ENCODE assay signal across 8 cellular contexts in genomic region chr1:29237906-29238600, GRCh38. TPM values are rescaled to one million over a fixed set of nuclear protein-coding genes. Genes with fewer than 3 reads are reported as not detected.
A peak's percentile ranks its signal among the peaks of the same experiment; 100 is the strongest.
DNase-seq lines count a peak whose midpoint lies in the region; ATAC-seq and TF ChIP-seq lines count a peak whose summit lies in the region.

No MANE protein-coding gene starts in this region.

- H3K4me1 ChIP-seq in mucosa of rectum (ENCODE audit: control insufficient read depth in 2 of 2, insufficient read depth in 2 of 2, low read length in 2 of 2) (peaks cover 9 to 16% of the 10 kb centered on the region in 2 donors), aorta (ENCODE audit: control insufficient read depth in 1 of 2, insufficient read depth in 2 of 2, low read length in 2 of 2) (no peaks in the 10 kb centered on the region)

- POLR2A ChIA-PET in GM10248 (lab: Yijun Ruan, JAX): no interaction called here

- H3K9me3 ChIP-seq in mucosa of rectum (ENCODE audit: control insufficient read depth in 2 of 2, low read length in 2 of 2) (no peaks in the 10 kb centered on the region), aorta (ENCODE audit: control insufficient read depth, low read length) (no peaks in the 10 kb centered on the region)

- peak overlapping the region; percentile 91 for H3K4me3 Mint-ChIP-seq in endothelial cell (ENCODE audit: unreplicated experiment)

- H3K27me3 ChIP-seq in mucosa of rectum (ENCODE audit: control insufficient read depth in 2 of 2, insufficient read depth in 2 of 2, low read length in 2 of 2) (peaks cover 26 to 29% of the 10 kb centered on the region in 2 donors), aorta (ENCODE audit: control insufficient read depth in 1 of 2, insufficient read depth in 2 of 2, low read length in 1 of 2) (no peaks in the 10 kb centered on the region)

- TF ChIP-seq CTCF in GM10248 (IDR thresholded peaks at IDR 0.05; ENCODE audit: control extremely low read depth, extremely low read depth, low read depth, missing control alignments) (no peak), endothelial cell (IDR thresholded peaks at IDR 0.05; ENCODE audit: unreplicated experiment) (no peak)

- H3K36me3 Mint-ChIP-seq in endothelial cell (ENCODE audit: low read depth, unreplicated experiment): peaks cover 10% of the 10 kb centered on the region

- DNase-seq in GM10248 (ENCODE audit: extremely low spot score) (peak; percentile 38), RPMI7951 (ENCODE audit: low read depth) (peak; percentile 66), endothelial cell (ENCODE audit: low spot score) (peak; percentile 38), aorta (peak; percentile 59 to 86), foreskin melanocyte (no peak)

- no peaks in the 10 kb centered on the region for H3K36me3 ChIP-seq in mucosa of rectum (ENCODE audit: control insufficient read depth in 2 of 2, insufficient read depth in 2 of 2, low read length in 2 of 2)
- H3K36me3 ChIP-seq in aorta (ENCODE audit: control insufficient read depth in 1 of 2, insufficient read depth in 2 of 2, low read length in 1 of 2): no peaks in the 10 kb centered on the region

- WGBS in aorta, 2 donors: 3 to 4% methylated on average over 74 to 84 of the region's 84 CpGs

- ATAC-seq in aorta (ENCODE audit: low FRiP score) (peak; percentile 32), HG03135 (IDR thresholded peaks at IDR 0.05; ENCODE audit: unreplicated experiment) (no peak), GM18520 (IDR thresholded peaks at IDR 0.05; ENCODE audit: unreplicated experiment) (no peak)

- intact Hi-C loops in aorta (cut with DNase I): loop anchor here (2.0 to 10.0 kb wide), 11 partner anchors 217 to 1479 kb away; no protein-coding TSS in a partner anchor

- no peak overlapping the region for H3K9ac ChIP-seq in mucosa of rectum (ENCODE audit: low read depth in 1 of 2, low read length in 2 of 2)

- CTCF ChIA-PET in GM10248 (lab: Yijun Ruan, JAX): interaction anchor here (2.4 kb wide), 1 partner anchor 1142 kb away, joined by 6 read pairs; no protein-coding TSS in a partner anchor

- H3K27me3 Mint-ChIP-seq in endothelial cell (ENCODE audit: unreplicated experiment): peaks cover 31% of the 10 kb centered on the region

- no peak overlapping the region for H3K27ac ChIP-seq in mucosa of rectum (ENCODE audit: low read depth in 2 of 2, low read length in 2 of 2)
- peak overlapping the region in 1 of 2 donors; percentile 14 for H3K27ac ChIP-seq in aorta (ENCODE audit: low read depth in 1 of 2, low read length in 2 of 2)

- H3K4me3 ChIP-seq in mucosa of rectum (ENCODE audit: low read length in 2 of 2): peak overlapping the region; percentile 28 to 49
- H3K4me3 ChIP-seq in aorta (ENCODE audit: low read length in 2 of 2): peak overlapping the region; percentile 78 to 88

- no peaks in the 10 kb centered on the region for H3K9me3 Mint-ChIP-seq in endothelial cell (ENCODE audit: unreplicated experiment)

- H3K27ac Mint-ChIP-seq in endothelial cell (ENCODE audit: unreplicated experiment): no peak overlapping the region

- H3K4me1 Mint-ChIP-seq in endothelial cell (ENCODE audit: unreplicated experiment): peaks cover 19% of the 10 kb centered on the region

RNA-seq across cellular contexts. Expression of gene PTPRU, which starts 1.7 kb away (rescaled TPM):
- total RNA-seq in RPMI7951 (2014; rRNA removed; shearing (Covaris generic)): 14.1 and 26.2 TPM in 2 replicates
- total RNA-seq in endothelial cell (ENCODE audit: unreplicated experiment) (19.0 TPM), aorta (10 to 100 TPM; 16.0 to 35.3 TPM)
- 10 to 100 TPM in 1 of 2 donors, 1 to 10 TPM in 1; 8.1 to 10.4 TPM for polyA plus RNA-seq in aorta

RNA-seq across cellular contexts. Expression of gene MECR, which starts 7.3 kb away (rescaled TPM):
- total RNA-seq in RPMI7951 (2014; rRNA removed; shearing (Covaris generic)): 32.7 and 34.0 TPM in 2 replicates
- 20.2 TPM for total RNA-seq in endothelial cell (ENCODE audit: unreplicated experiment)
- total RNA-seq in aorta: 10 to 100 TPM; 18.0 to 22.5 TPM
- polyA plus RNA-seq in aorta: 10 to 100 TPM; 14.7 to 20.8 TPM

RNA-seq across cellular contexts. Expression of gene SRSF4, which starts 56.4 kb away (rescaled TPM):
- 43.5 and 48.1 TPM in 2 replicates for total RNA-seq in RPMI7951 (2014; rRNA removed; shearing (Covaris generic))
- total RNA-seq in endothelial cell (ENCODE audit: unreplicated experiment): 68.6 TPM
- total RNA-seq in aorta: 10 to 100 TPM; 85.0 to 85.6 TPM
- 10 to 100 TPM; 57.6 to 76.0 TPM for polyA plus RNA-seq in aorta
